8 cellular contexts compared by ENCODE assay signal in genomic region chr9:125241000-125241862, GRCh38. TPM values are rescaled to one million over a fixed set of nuclear protein-coding genes. Genes with fewer than 3 reads are reported as not detected.
DNase-seq lines count a peak whose midpoint lies in the region; ATAC-seq and TF ChIP-seq lines count a peak whose summit lies in the region.

HSPA5 (minus strand) TSS chr9:125241343; CDS start chr9:125241126, 217 bp downstream.

- peak; percentile 99 for DNase-seq in BE2C
- DNase-seq in GM19238 (ENCODE audit: insufficient read length, low spot score) = peak; percentile 95
- peak; percentile 100 for DNase-seq in NCI-H524 (lab: John Stamatoyannopoulos, UW)
- peak; percentile 100 for DNase-seq in activated CD4-positive, alpha-beta T cell treated with anti-CD3 and anti-CD28 coated beads for 36 hours
- peak; percentile 100 for DNase-seq in choroid plexus epithelial cell (ENCODE audit: low read depth)
- peak; percentile 99 for DNase-seq in kidney epithelial cell (ENCODE audit: low read depth)
- DNase-seq in stimulated activated CD4-positive, alpha-beta T cell treated with anti-CD3 and anti-CD28 coated beads, Interleukin-15, amount 100 ng/mL, for 48 hours (ENCODE audit: low read depth in 2 of 2) = peak; percentile 99 to 100

- no peaks in the 10 kb centered on the region for H3K9me3 ChIP-seq in BE2C

- no peaks in the 10 kb centered on the region for H3K9me3 Mint-ChIP-seq in activated CD4-positive, alpha-beta T cell treated with anti-CD3 and anti-CD28 coated beads for 36 hours (ENCODE audit: low read depth)

- peak; percentile 91 for ATAC-seq in HG03442 (IDR thresholded peaks at IDR 0.05; ENCODE audit: unreplicated experiment)
- ATAC-seq in activated CD4-positive, alpha-beta T cell treated with anti-CD3 and anti-CD28 coated beads for 36 hours = peak; percentile 89

- no peak for TF ChIP-seq CTCF in BE2C (IDR thresholded peaks at IDR 0.05; ENCODE audit: low read depth, low read length)
- TF ChIP-seq CTCF in choroid plexus epithelial cell (conservative IDR thresholded peaks at IDR 0.05; ENCODE audit: low read depth, low read length) = peak; percentile 33
- peak; percentile 13 for TF ChIP-seq CTCF in kidney epithelial cell (IDR thresholded peaks at IDR 0.05; ENCODE audit: insufficient read depth, low read length, poor library complexity, severe bottlenecking)

- POLR2A ChIA-PET in activated CD4-positive, alpha-beta T cell treated with anti-CD3 and anti-CD28 coated beads for 36 hours (lab: Charles Lee) = interaction anchor here (0.6 to 1.8 kb wide), 16 partner anchors 10 to 1578 kb away, joined by 3 to 20 read pairs (median 4); partner anchors contain the start of genes GAPVD1 and RPL35

- H3K4me1 ChIP-seq in BE2C = no peaks in the 10 kb centered on the region

- peak within 1 kb of the TSS; percentile 96 for H3K27ac Mint-ChIP-seq in activated CD4-positive, alpha-beta T cell treated with anti-CD3 and anti-CD28 coated beads for 36 hours

- intact Hi-C loops in activated CD4-positive, alpha-beta T cell treated with anti-CD3 and anti-CD28 coated beads for 36 hours (cut with DNase I, micrococcal nuclease) = loop anchor here (1.0 to 10.0 kb wide), 17 partner anchors 20 to 1564 kb away; partner anchors contain the start of genes GAPVD1 (in 2 of the 2), NR6A1 (in 2 of the 2), PPP6C (in 2 of the 2) and RABEPK (in 2 of the 2)

- H3K4me3 Mint-ChIP-seq in activated CD4-positive, alpha-beta T cell treated with anti-CD3 and anti-CD28 coated beads for 36 hours = peak within 1 kb of the TSS; percentile 90

- no peaks in the 10 kb centered on the region for H3K27me3 Mint-ChIP-seq in activated CD4-positive, alpha-beta T cell treated with anti-CD3 and anti-CD28 coated beads for 36 hours

- H3K4me1 Mint-ChIP-seq in activated CD4-positive, alpha-beta T cell treated with anti-CD3 and anti-CD28 coated beads for 36 hours = peaks cover 50% of the 10 kb centered on the region

- H3K27me3 ChIP-seq in BE2C (no peaks in the 10 kb centered on the region), kidney epithelial cell (ENCODE audit: control insufficient read depth, insufficient read depth, low read length) (no peaks in the 10 kb centered on the region)

- CTCF ChIA-PET in activated CD4-positive, alpha-beta T cell treated with anti-CD3 and anti-CD28 coated beads for 36 hours (lab: Charles Lee) = interaction anchor here (0.6 to 3.0 kb wide), 10 partner anchors 15 to 385 kb away, joined by 3 to 12 read pairs (median 4); partner anchors contain the start of gene GAPVD1

- H3K4me3 ChIP-seq in BE2C (ENCODE audit: low read depth, low read length) = peak within 1 kb of the TSS; percentile 93
- H3K4me3 ChIP-seq in choroid plexus epithelial cell (ENCODE audit: low read depth, low read length) = peak within 1 kb of the TSS; percentile 99
- peak within 1 kb of the TSS; percentile 95 for H3K4me3 ChIP-seq in kidney epithelial cell (ENCODE audit: low read depth, low read length)

- peaks cover 44% of the 10 kb centered on the region for H3K36me3 ChIP-seq in BE2C
- H3K36me3 ChIP-seq in kidney epithelial cell (ENCODE audit: control insufficient read depth, insufficient read depth, low read length) = no peaks in the 10 kb centered on the region

- peaks cover 58% of the 10 kb centered on the region for H3K36me3 Mint-ChIP-seq in activated CD4-positive, alpha-beta T cell treated with anti-CD3 and anti-CD28 coated beads for 36 hours (ENCODE audit: low read depth)

RNA-seq across cellular contexts. Expression of gene HSPA5, which starts in this region (rescaled TPM):
- 364 TPM for polyA plus RNA-seq in BE2C (2012; ENCODE audit: insufficient read depth, insufficient read length, low read depth)
- total RNA-seq in activated CD4-positive, alpha-beta T cell treated with anti-CD3 and anti-CD28 coated beads for 36 hours = 100 to 1,000 TPM; 179 to 188 TPM
- 387 and 410 TPM in 2 replicates for total RNA-seq in kidney epithelial cell

Comparison
In these comparisons a context has a peak if more than half of its experiments do, and no peak if none do; other contexts are left out.
1. Peak in every context shown above with its lines: DNase-seq, ATAC-seq and H3K4me3 ChIP-seq.